In the genomic region with DNA sequence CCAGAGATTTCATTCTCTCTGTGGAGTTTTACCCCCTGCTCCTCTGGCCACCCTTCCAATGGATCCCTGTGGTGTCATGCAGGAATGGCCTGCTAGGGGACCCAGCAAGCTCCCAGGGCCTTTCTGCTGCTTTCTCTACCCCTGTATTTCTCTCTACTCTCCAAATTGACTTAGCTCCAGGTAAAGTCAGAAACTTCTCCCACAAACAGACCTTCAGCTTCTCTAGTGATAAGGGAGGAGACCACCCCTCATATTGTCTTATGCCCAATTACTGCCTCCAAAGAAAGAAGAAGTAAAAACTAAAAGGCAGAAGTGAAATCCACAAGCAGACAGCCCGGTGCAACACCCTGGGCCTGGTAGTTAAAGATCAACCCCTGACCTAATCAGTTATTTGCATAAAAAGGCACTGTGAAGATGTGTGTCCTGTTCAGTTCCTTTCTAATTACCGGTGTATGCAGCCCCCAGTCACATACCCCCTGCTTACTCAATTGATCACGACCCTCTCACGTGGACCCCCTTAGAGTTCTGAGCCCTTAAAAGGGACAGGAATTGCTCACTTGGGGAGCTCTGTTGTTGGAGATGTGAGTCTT, we compare ENCODE assay signal across 7 cellular contexts.
DNase-seq lines count a peak whose midpoint lies in the region; ATAC-seq, FAIRE-seq and TF ChIP-seq lines count a peak whose summit lies in the region.
"Not testable (repeated sequence)": the region's sequence is repeated elsewhere in the genome, so short reads cannot be mapped to it uniquely, and the experiment has no call there.

No MANE protein-coding gene starts in this region.

- CTCF ChIA-PET in K562 (lab: Yijun Ruan, JAX; ENCODE audit: low intra/inter-chr PET ratio), result not testable (repeated sequence)

- H3K79me2 ChIP-seq in K562 (ENCODE audit: control insufficient read depth, insufficient read depth, low read length), result not testable (repeated sequence)

- peak; percentile 95 for FAIRE-seq in GM19239 (lab: Jason Lieb, UNC)
- FAIRE-seq in K562 (lab: Jason Lieb, UNC), result not testable (repeated sequence)

- in situ Hi-C loops in K562 (cut with MboI), result not testable (repeated sequence)

- H3K36me3 ChIP-seq in K562 (ENCODE audit: control insufficient read depth, insufficient read depth, low read length), result not testable (repeated sequence)

- TF ChIP-seq RAD21 in K562 (CRISPR knock-in tag; conservative IDR thresholded peaks at IDR 0.05 in 1 of 2, IDR thresholded peaks at IDR 0.05 in 1 of 2), result not testable (repeated sequence)

- TF ChIP-seq EP300 in K562 (IDR thresholded peaks at IDR 0.05; ENCODE audit: low read length), result not testable (repeated sequence)

- peak; percentile 21 for TF ChIP-seq POLR2A in GM18505 (IDR thresholded peaks at IDR 0.05; ENCODE audit: borderline replicate concordance, extremely low read depth, insufficient read depth, insufficient read length)
- TF ChIP-seq POLR2A in K562 (conservative IDR thresholded peaks at IDR 0.05), result not testable (repeated sequence)

- ATAC-seq in GM18505 (IDR thresholded peaks at IDR 0.05; ENCODE audit: unreplicated experiment) (peak; percentile 74), GM21528 (IDR thresholded peaks at IDR 0.05; ENCODE audit: low FRiP score, unreplicated experiment) (peak; percentile 76), HG02870 (IDR thresholded peaks at IDR 0.05; ENCODE audit: unreplicated experiment) (peak; percentile 76), HG03280 (IDR thresholded peaks at IDR 0.05; ENCODE audit: unreplicated experiment) (peak; percentile 75)
- not testable (repeated sequence) for ATAC-seq in K562

- intact Hi-C loops in K562 (cut with micrococcal nuclease), result loop anchor here (10.0 kb wide), 1 partner anchor 349 kb away; no protein-coding TSS in a partner anchor

- not testable (repeated sequence) for H3K27ac ChIP-seq in K562 (ENCODE audit: extremely low read depth, low read depth, low read length)

- not testable (repeated sequence) for H3K9me1 ChIP-seq in K562 (ENCODE audit: control insufficient read depth, insufficient read depth, low read length)

- H2AFZ ChIP-seq in K562 (ENCODE audit: low read depth, low read length), result not testable (repeated sequence)

- H3K9me3 ChIP-seq in K562 (replicated peaks; ENCODE audit: control insufficient read depth, insufficient read depth, low read depth, low read length), result not testable (repeated sequence)

- H3K9ac ChIP-seq in K562 (ENCODE audit: insufficient read depth in 1 of 2, low read depth in 2 of 2, low read length in 2 of 2), result not testable (repeated sequence)

- TF ChIP-seq CTCF in K562 (IDR thresholded peaks at IDR 0.05 in 2 of 3, conservative IDR thresholded peaks at IDR 0.05 in 1 of 3; ENCODE audit: insufficient read depth in 2 of 3, low read depth in 1 of 3, low read length in 3 of 3), result not testable (repeated sequence)

- H3K4me2 ChIP-seq in K562 (ENCODE audit: insufficient read depth, low read length), result not testable (repeated sequence)

- H4K20me1 ChIP-seq in K562 (replicated peaks; ENCODE audit: control insufficient read depth, insufficient read depth, low read length), result not testable (repeated sequence)

- 3% methylated on average over 4 of the region's 4 CpGs for WGBS in K562 (ENCODE audit: insufficient coverage, low coverage, missing lambda C conversion rate)

- not testable (repeated sequence) for DNase-seq in GM19239 (ENCODE audit: insufficient read length, low spot score); K562 (ENCODE audit: extremely low read depth in 1 of 4, low spot score in 3 of 4)
- DNase-seq in MV-4-11 (lab: John Stamatoyannopoulos, UW), result peak; percentile 73

- not testable (repeated sequence) for H3K27me3 ChIP-seq in K562 (ENCODE audit: control insufficient read depth in 2 of 2, insufficient read depth in 2 of 2, low read length in 2 of 2)

- not testable (repeated sequence) for H3K4me1 ChIP-seq in K562 (replicated peaks in 1 of 2; ENCODE audit: control insufficient read depth in 2 of 2, insufficient read depth in 2 of 2, low read length in 2 of 2)

- POLR2A ChIA-PET in K562 (lab: Yijun Ruan, JAX), result interaction anchor here (1.0 to 1.9 kb wide), 3 partner anchors 24 to 132 kb away, joined by 3 to 4 read pairs (median 3); no protein-coding TSS in a partner anchor

- H3K4me3 ChIP-seq in K562, result not testable (repeated sequence)

- not testable (repeated sequence) for BruUV-seq in K562 (replicated peaks; lab: Mats Ljungman, UMichigan)

TF ChIP-seq in K562, 482 proteins besides CTCF, POLR2A, EP300 and RAD21:
- peak; percentile 32; the same call in 1 of the 2 replicates for TF ChIP-seq ZNF239 (CRISPR knock-in tag; IDR thresholded peaks at IDR 0.05)
